Comparison of ENCODE assay signal across 1 cellular context in genomic region chr1:204162498-204163074, GRCh38.
A peak's percentile ranks its signal among the peaks of the same experiment; 100 is the strongest.
TF ChIP-seq lines count a peak whose summit lies in the region.

No MANE protein-coding gene starts in this region.

TF ChIP-seq in SK-N-SH, 30 proteins besides CTCF, POLR2A, EP300 and RAD21 (continued from another document):
- TF ChIP-seq MAX (IDR thresholded peaks at IDR 0.05; ENCODE audit: low read depth) (no peak), REST (IDR thresholded peaks at IDR 0.05; ENCODE audit: low read depth, low read length) (no peak), TAF1 (IDR thresholded peaks at IDR 0.05; ENCODE audit: borderline replicate concordance, low read depth, low read length) (no peak), TCF12 (IDR thresholded peaks at IDR 0.05) (no peak), FOXM1 (IDR thresholded peaks at IDR 0.05; ENCODE audit: low read depth) (no peak), POLR2AphosphoS5 (IDR thresholded peaks at IDR 0.05; ENCODE audit: low read depth, low read length) (no peak), YY1 (IDR thresholded peaks at IDR 0.05; ENCODE audit: low read depth) (no peak), MXI1 (IDR thresholded peaks at IDR 0.05; ENCODE audit: low read depth, low read length) (no peak), RFX5 (IDR thresholded peaks at IDR 0.05; ENCODE audit: low read length) (no peak), MEF2A (IDR thresholded peaks at IDR 0.05; ENCODE audit: borderline replicate concordance, low read depth) (no peak), ZBTB33 (IDR thresholded peaks at IDR 0.05; ENCODE audit: borderline replicate concordance, low read depth) (no peak), PBX3 (IDR thresholded peaks at IDR 0.05) (no peak), ELF1 (IDR thresholded peaks at IDR 0.05) (no peak), FOSL2 (IDR thresholded peaks at IDR 0.05; ENCODE audit: borderline replicate concordance, low read depth) (no peak), JUND (IDR thresholded peaks at IDR 0.05) (no peak), GATA2 (CRISPR knock-in tag; IDR thresholded peaks at IDR 0.05) (peak; percentile 78), SIN3A (IDR thresholded peaks at IDR 0.05; ENCODE audit: borderline replicate concordance, low read depth, low read length) (peak; percentile 44; the same call in 1 of the 2 replicates), RCOR1 (IDR thresholded peaks at IDR 0.05; ENCODE audit: low read length) (peak; percentile 26; the same call in 1 of the 2 replicates), NFIC (IDR thresholded peaks at IDR 0.05; ENCODE audit: borderline replicate concordance) (no peak), SMC3 (IDR thresholded peaks at IDR 0.05; ENCODE audit: low read depth, low read length) (peak; percentile 94), USF1 (IDR thresholded peaks at IDR 0.05; ENCODE audit: borderline replicate concordance, low read depth) (no peak), CHD2 (IDR thresholded peaks at IDR 0.05; ENCODE audit: low read length, partially characterized antibody) (peak; percentile 33), IRF3 (IDR thresholded peaks at IDR 0.05; ENCODE audit: low read depth, low read length) (no peak), NRF1 (IDR thresholded peaks at IDR 0.05; ENCODE audit: low read depth, low read length) (no peak), GABPA (IDR thresholded peaks at IDR 0.05; ENCODE audit: low read depth) (no peak), FOXJ3 (CRISPR knock-in tag; IDR thresholded peaks at IDR 0.05) (no peak)
